12 cellular contexts compared by ENCODE assay signal in the genomic region with DNA sequence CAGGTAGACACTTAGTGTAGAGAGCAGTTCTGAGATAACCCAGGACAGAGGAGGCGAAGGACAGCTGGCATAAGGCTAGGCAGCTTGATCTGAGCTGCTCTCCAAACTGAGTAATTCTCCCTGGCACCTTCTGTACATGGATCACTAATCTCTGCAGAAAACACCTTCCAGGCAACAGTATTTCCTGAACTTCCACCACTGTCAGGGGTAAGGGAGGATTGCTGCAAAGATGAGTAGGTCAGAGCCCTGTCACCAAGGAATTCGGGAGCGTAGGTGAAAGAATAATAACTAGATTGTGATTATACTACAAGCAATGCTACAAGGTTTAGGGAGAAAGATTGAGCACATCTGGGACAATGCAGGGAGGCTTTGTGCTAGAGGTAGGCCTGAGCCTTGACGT. TPM values are rescaled to one million over a fixed set of nuclear protein-coding genes. Genes with fewer than 3 reads are reported as not detected.
DNase-seq lines count a peak whose midpoint lies in the region; ATAC-seq, FAIRE-seq and TF ChIP-seq lines count a peak whose summit lies in the region.
"Had no signal": no experiment of that assay in that cellular context is flagged by ENCODE, and none has a peak within 500 bp of the region (broad histone marks: within the 10 kb centered on the region; RNA-seq: fewer than 3 reads in every experiment).

No MANE protein-coding gene starts in this region.

- dilution Hi-C loops in keratinocyte (cut with MboI; ENCODE audit: extremely low pct_ligation_motif_present, low sequenced_read_pairs), result no loop called here

- no peak for FAIRE-seq in keratinocyte (lab: Jason Lieb, UNC)

- H3K36me3 Mint-ChIP-seq in activated CD4-positive, alpha-beta T cell treated with anti-CD3 and anti-CD28 coated beads, Interleukin-2, amount 10 ng/mL, durations not matched to agents 7 days and 5 days (ENCODE audit: low read depth), result peaks cover 10% of the 10 kb centered on the region

- H3K27me3 ChIP-seq in HCT116 (ENCODE audit: insufficient read depth, low read length) (no peaks in the 10 kb centered on the region), keratinocyte (ENCODE audit: control insufficient read depth, extremely low read depth, insufficient read depth, low read length) (no peaks in the 10 kb centered on the region), subcutaneous abdominal adipose tissue (ENCODE audit: control insufficient read depth in 5 of 5, insufficient read depth in 4 of 5, low read length in 5 of 5) (no peaks in the 10 kb centered on the region)
- H3K27me3 ChIP-seq: adrenal gland had no signal

- H2AFZ ChIP-seq in HCT116 (ENCODE audit: low read depth, low read length, poor library complexity, severe bottlenecking) (no peak overlapping the region), keratinocyte (ENCODE audit: control insufficient read depth, low read length) (no peak overlapping the region)

- H3K9me1 ChIP-seq in keratinocyte (ENCODE audit: control insufficient read depth, extremely low read depth, insufficient read depth, low read length), result peaks cover 2% of the 10 kb centered on the region

- H3K9me2 ChIP-seq in HCT116 (ENCODE audit: insufficient read depth), result no peaks in the 10 kb centered on the region

- H3K36me3 ChIP-seq in HCT116 (ENCODE audit: control insufficient read depth in 1 of 2, insufficient read depth in 2 of 2, low read length in 2 of 2) (peaks cover 11 to 22% of the 10 kb centered on the region in 2 experiments; a peak in 2 of 4 replicates), keratinocyte (ENCODE audit: control insufficient read depth in 2 of 2, extremely low read depth in 1 of 2, insufficient read depth in 2 of 2, low read length in 2 of 2) (peaks cover 10 to 23% of the 10 kb centered on the region in 2 experiments), subcutaneous abdominal adipose tissue (ENCODE audit: control insufficient read depth in 5 of 5, insufficient read depth in 5 of 5, low read length in 5 of 5) (peaks cover 0 to 3% (median 0%) of the 10 kb centered on the region in 5 donors)
- H3K36me3 ChIP-seq: adrenal gland had no signal

- no peak overlapping the region for H3K4me3 Mint-ChIP-seq in activated CD4-positive, alpha-beta T cell treated with anti-CD3 and anti-CD28 coated beads, Interleukin-2, amount 10 ng/mL, durations not matched to agents 7 days and 5 days
- H3K4me3 Mint-ChIP-seq: activated CD4-positive, alpha-beta memory T cell treated with anti-CD3 and anti-CD28 coated beads, Interleukin-2, amount 10 ng/mL, durations not matched to agents 7 days and 5 days had no signal

- peak overlapping the region; percentile 96 for H3K9ac ChIP-seq in HCT116 (ENCODE audit: low read length)
- H3K9ac ChIP-seq in keratinocyte (ENCODE audit: control insufficient read depth, extremely low read depth, insufficient read depth, low read length), result peak overlapping the region; percentile 92
- peak overlapping the region in 3 of 5 donors; percentile 0 to 97 (median 92) for H3K9ac ChIP-seq in subcutaneous abdominal adipose tissue (ENCODE audit: low read length in 5 of 5)

- H3K9me3 ChIP-seq in HCT116 (ENCODE audit: control insufficient read depth in 1 of 2, insufficient read depth in 1 of 2, low read depth in 1 of 2, low read length in 2 of 2) (no peaks in the 10 kb centered on the region), keratinocyte (ENCODE audit: control insufficient read depth, low read depth, low read length) (no peaks in the 10 kb centered on the region), subcutaneous abdominal adipose tissue (ENCODE audit: control insufficient read depth in 5 of 5, low read length in 5 of 5) (no peaks in the 10 kb centered on the region)
- H3K9me3 ChIP-seq: adrenal gland had no signal

- RAD21 ChIA-PET in HCT116 (lab: Charles Lee; ENCODE audit: low non-redundant PET in 1 of 2, low total read pairs in 2 of 2, uncharacterized antibody in 2 of 2, unreplicated experiment in 2 of 2), result no interaction called here

- no peak for TF ChIP-seq POLR2A in HCT116 (IDR thresholded peaks at IDR 0.05; ENCODE audit: borderline replicate concordance, extremely low read depth, insufficient read depth, insufficient read length)

- no peak overlapping the region for H3K27ac Mint-ChIP-seq in activated CD4-positive, alpha-beta T cell treated with anti-CD3 and anti-CD28 coated beads, Interleukin-2, amount 10 ng/mL, durations not matched to agents 7 days and 5 days
- H3K27ac Mint-ChIP-seq: activated CD4-positive, alpha-beta memory T cell treated with anti-CD3 and anti-CD28 coated beads, Interleukin-2, amount 10 ng/mL, durations not matched to agents 7 days and 5 days had no signal

- no peak for TF ChIP-seq RAD21 in HCT116 (IDR thresholded peaks at IDR 0.05; ENCODE audit: low read depth)

- H3K79me2 ChIP-seq in HCT116 (ENCODE audit: insufficient read depth, low read length) (peaks cover 69% of the 10 kb centered on the region), keratinocyte (ENCODE audit: control insufficient read depth, insufficient read depth, low read length) (peaks cover 68% of the 10 kb centered on the region)

- CTCF ChIA-PET in HCT116 (lab: Charles Lee), result no interaction called here
- CTCF ChIA-PET in activated CD4-positive, alpha-beta T cell treated with anti-CD3 and anti-CD28 coated beads, Interleukin-2, amount 10 ng/mL, durations not matched to agents 7 days and 5 days (lab: Charles Lee), result interaction anchor here (0.9 to 1.9 kb wide), 4 partner anchors 14 to 97 kb away, joined by 3 to 8 read pairs (median 4); no protein-coding TSS in a partner anchor

- TF ChIP-seq CTCF in HCT116 (IDR thresholded peaks at IDR 0.05 in 2 of 3, conservative IDR thresholded peaks at IDR 0.05 in 1 of 3; ENCODE audit: borderline replicate concordance in 1 of 3, insufficient read depth in 1 of 3, low read depth in 2 of 3, low read length in 2 of 3) (no peak), astrocyte of the cerebellum (IDR thresholded peaks at IDR 0.05; ENCODE audit: low read depth, low read length, missing control alignments) (no peak), keratinocyte (optimal IDR thresholded peaks at IDR 0.05 in 1 of 3, IDR thresholded peaks at IDR 0.05 in 1 of 3, conservative IDR thresholded peaks at IDR 0.05 in 1 of 3; ENCODE audit: extremely low read depth in 1 of 3, insufficient read depth in 2 of 3, low read length in 3 of 3) (no peak), omental fat pad (IDR thresholded peaks at IDR 0.05) (no peak)

- H3K9me3 Mint-ChIP-seq in activated CD4-positive, alpha-beta T cell treated with anti-CD3 and anti-CD28 coated beads, Interleukin-2, amount 10 ng/mL, durations not matched to agents 7 days and 5 days, result no peaks in the 10 kb centered on the region
- H3K9me3 Mint-ChIP-seq: activated CD4-positive, alpha-beta memory T cell treated with anti-CD3 and anti-CD28 coated beads, Interleukin-2, amount 10 ng/mL, durations not matched to agents 7 days and 5 days had no signal

- H3K4me1 Mint-ChIP-seq in activated CD4-positive, alpha-beta T cell treated with anti-CD3 and anti-CD28 coated beads, Interleukin-2, amount 10 ng/mL, durations not matched to agents 7 days and 5 days, result peaks cover 24% of the 10 kb centered on the region

- DNase-seq in HCT116 (ENCODE audit: low read depth, low spot score) (no peak), astrocyte of the cerebellum (ENCODE audit: low read depth) (no peak), keratinocyte (ENCODE audit: low read depth, low spot score) (no peak), omental fat pad (ENCODE audit: low spot score) (no peak), NAMALWA (ENCODE audit: low spot score) (no peak)
- DNase-seq in activated CD4-positive, alpha-beta T cell treated with anti-CD3 and anti-CD28 coated beads, Interleukin-2, amount 10 ng/mL, durations not matched to agents 7 days and 5 days, result no peak
- DNase-seq: adrenal gland had no signal

- H3K4me1 ChIP-seq in HCT116 (ENCODE audit: control insufficient read depth in 1 of 2, insufficient read depth in 2 of 2, low read length in 2 of 2) (peaks cover 18 to 33% of the 10 kb centered on the region in 2 experiments), keratinocyte (ENCODE audit: control insufficient read depth, extremely low read depth, insufficient read depth, low read length) (peaks cover 23% of the 10 kb centered on the region), subcutaneous abdominal adipose tissue (ENCODE audit: control insufficient read depth in 5 of 5, insufficient read depth in 5 of 5, low read length in 5 of 5) (peaks cover 16 to 42% (median 37%) of the 10 kb centered on the region in 5 donors)

- H3K27me3 Mint-ChIP-seq in activated CD4-positive, alpha-beta T cell treated with anti-CD3 and anti-CD28 coated beads, Interleukin-2, amount 10 ng/mL, durations not matched to agents 7 days and 5 days, result no peaks in the 10 kb centered on the region
- H3K27me3 Mint-ChIP-seq: activated CD4-positive, alpha-beta memory T cell treated with anti-CD3 and anti-CD28 coated beads, Interleukin-2, amount 10 ng/mL, durations not matched to agents 7 days and 5 days had no signal

- in situ Hi-C loops in astrocyte of the cerebellum (cut with HindIII; ENCODE audit: low sequenced_read_pairs), result no loop called here

- ATAC-seq in HCT116, result no peak
- no peak for ATAC-seq in GM21576 (IDR thresholded peaks at IDR 0.05; ENCODE audit: unreplicated experiment)
- ATAC-seq in omental fat pad (ENCODE audit: low FRiP score), result no peak

- POLR2A ChIA-PET in HCT116 (lab: Charles Lee), result no interaction called here
- POLR2A ChIA-PET in activated CD4-positive, alpha-beta T cell treated with anti-CD3 and anti-CD28 coated beads, Interleukin-2, amount 10 ng/mL, durations not matched to agents 7 days and 5 days (lab: Charles Lee), result no interaction called here

- intact Hi-C loops in HCT116 (cut with micrococcal nuclease), result no loop called here

- BruUV-seq in HCT116 (replicated peaks; lab: Mats Ljungman, UMichigan), result TSS peak; percentile 47

- peak overlapping the region; percentile 97 to 99; a peak in 3 of 4 replicates for H3K4me3 ChIP-seq in HCT116 (replicated peaks in 1 of 2; ENCODE audit: low read depth in 1 of 2, low read length in 2 of 2)
- H3K4me3 ChIP-seq in astrocyte of the cerebellum (ENCODE audit: low read depth, low read length), result peak overlapping the region; percentile 96
- H3K4me3 ChIP-seq in keratinocyte (ENCODE audit: control insufficient read depth in 2 of 3, extremely low read depth in 1 of 3, insufficient read depth in 2 of 3, low read depth in 1 of 3, low read length in 3 of 3), result peak overlapping the region; percentile 88 to 96 (median 93)
- H3K4me3 ChIP-seq in subcutaneous abdominal adipose tissue (ENCODE audit: low read depth in 1 of 5, low read length in 5 of 5), result peak overlapping the region; percentile 83 to 100 (median 99)

- H3K4me2 ChIP-seq in HCT116 (ENCODE audit: low read length) (peak overlapping the region; percentile 98), keratinocyte (ENCODE audit: control insufficient read depth, extremely low read depth, insufficient read depth, low read depth, low read length) (peak overlapping the region; percentile 93)

- H3K27ac ChIP-seq in HCT116 (ENCODE audit: low read depth, low read length), result peak overlapping the region; percentile 72; the same call in 1 of the 2 replicates
- peak overlapping the region; percentile 18 for H3K27ac ChIP-seq in keratinocyte (ENCODE audit: control insufficient read depth, insufficient read depth, low read length)
- H3K27ac ChIP-seq in subcutaneous abdominal adipose tissue (ENCODE audit: low read depth, low read length), result peak overlapping the region; percentile 76

- H4K20me1 ChIP-seq in HCT116 (ENCODE audit: insufficient read depth), result no peaks in the 10 kb centered on the region
- H4K20me1 ChIP-seq in keratinocyte (ENCODE audit: control insufficient read depth, extremely low read depth, insufficient read depth, low read length), result peaks cover 7% of the 10 kb centered on the region

RNA-seq across cellular contexts. Expression of gene HM13, which starts 1.9 kb away (rescaled TPM):
- 183 TPM for total RNA-seq in HCT116 (2021; ENCODE audit: unreplicated experiment)
- polyA plus RNA-seq in HCT116 (2012), result 181 and 193 TPM in 2 replicates
- 127 to 175 TPM (median 151 TPM) in 3 replicates for polyA plus RNA-seq in keratinocyte
- 34.0 TPM for polyA plus RNA-seq in keratinocyte (2011; ENCODE audit: low read depth)
- polyA plus RNA-seq in keratinocyte (2011; cell fraction: cytosol; rRNA removed), result 104 and 122 TPM in 2 replicates
- polyA plus RNA-seq in keratinocyte (2011; cell fraction: nucleus; rRNA removed), result 200 and 213 TPM in 2 replicates
- polyA plus RNA-seq in keratinocyte (2012; ENCODE audit: low replicate concordance), result 96.2 and 142 TPM in 2 replicates
- polyA minus RNA-seq in keratinocyte, result 97.9 to 155 TPM (median 134 TPM) in 3 replicates
- polyA minus RNA-seq in keratinocyte (2011; cell fraction: cytosol; rRNA and poly(A)+ RNA removed), result 158 TPM
- 124 and 148 TPM in 2 replicates for polyA minus RNA-seq in keratinocyte (2011; cell fraction: nucleus; rRNA and poly(A)+ RNA removed)
- total RNA-seq in omental fat pad, result 100 to 1,000 TPM in 1 of 4 donors, 10 to 100 TPM in 3; 59.7 to 113 (median 83.4) TPM
- total RNA-seq in activated CD4-positive, alpha-beta T cell treated with anti-CD3 and anti-CD28 coated beads, Interleukin-2, amount 10 ng/mL, durations not matched to agents 7 days and 5 days, result 100 to 1,000 TPM; 137 to 146 TPM

RNA-seq across cellular contexts. Expression of gene REM1, which starts 41.1 kb away (rescaled TPM):
- total RNA-seq in HCT116 (2021; ENCODE audit: unreplicated experiment), result not detected
- polyA plus RNA-seq in HCT116 (2012), result not detected in 2 replicates
- polyA plus RNA-seq in keratinocyte, result not detected in 3 replicates
- not detected for polyA plus RNA-seq in keratinocyte (2011; ENCODE audit: low read depth)
- polyA plus RNA-seq in keratinocyte (2011; cell fraction: cytosol; rRNA removed), result not detected in 2 replicates
- 0.11 TPM in 1 of 2 replicates, not detected in the other for polyA plus RNA-seq in keratinocyte (2011; cell fraction: nucleus; rRNA removed)
- not detected in 2 replicates for polyA plus RNA-seq in keratinocyte (2012; ENCODE audit: low replicate concordance)
- not detected in 3 replicates for polyA minus RNA-seq in keratinocyte
- not detected for polyA minus RNA-seq in keratinocyte (2011; cell fraction: cytosol; rRNA and poly(A)+ RNA removed)
- not detected in 2 replicates for polyA minus RNA-seq in keratinocyte (2011; cell fraction: nucleus; rRNA and poly(A)+ RNA removed)
- total RNA-seq in omental fat pad, result 10 to 100 TPM in 1 of 4 donors, 1 to 10 TPM in 2, not detected in 1; 1.6 to 12.3 (median 4.0) TPM
- total RNA-seq in activated CD4-positive, alpha-beta T cell treated with anti-CD3 and anti-CD28 coated beads, Interleukin-2, amount 10 ng/mL, durations not matched to agents 7 days and 5 days, result not detected
- total RNA-seq: activated CD4-positive, alpha-beta memory T cell treated with anti-CD3 and anti-CD28 coated beads, Interleukin-2, amount 10 ng/mL, durations not matched to agents 7 days and 5 days; SK-MEL-5 had no signal

RNA-seq across cellular contexts. Expression of gene DEFB124, which starts 41.2 kb away (rescaled TPM):
- total RNA-seq in HCT116 (2021; ENCODE audit: unreplicated experiment), result not detected
- not detected in 2 replicates for polyA plus RNA-seq in HCT116 (2012)
- polyA plus RNA-seq in keratinocyte, result not detected in 3 replicates
- not detected for polyA plus RNA-seq in keratinocyte (2011; ENCODE audit: low read depth)
- not detected in 2 replicates for polyA plus RNA-seq in keratinocyte (2011; cell fraction: cytosol; rRNA removed)
- polyA plus RNA-seq in keratinocyte (2011; cell fraction: nucleus; rRNA removed), result not detected in 2 replicates
- polyA plus RNA-seq in keratinocyte (2012; ENCODE audit: low replicate concordance), result not detected in 2 replicates
- polyA minus RNA-seq in keratinocyte, result not detected in 3 replicates
- not detected for polyA minus RNA-seq in keratinocyte (2011; cell fraction: cytosol; rRNA and poly(A)+ RNA removed)
- polyA minus RNA-seq in keratinocyte (2011; cell fraction: nucleus; rRNA and poly(A)+ RNA removed), result not detected in 2 replicates
- total RNA-seq in omental fat pad, result 1 to 10 TPM in 1 of 4 donors, not detected in 3; 2.7 TPM
- total RNA-seq in activated CD4-positive, alpha-beta T cell treated with anti-CD3 and anti-CD28 coated beads, Interleukin-2, amount 10 ng/mL, durations not matched to agents 7 days and 5 days, result not detected
- total RNA-seq: activated CD4-positive, alpha-beta memory T cell treated with anti-CD3 and anti-CD28 coated beads, Interleukin-2, amount 10 ng/mL, durations not matched to agents 7 days and 5 days; adrenal gland; SK-MEL-5; subcutaneous adipose tissue had no signal

Comparison
In these comparisons a context has a peak if more than half of its experiments do, and no peak if none do; other contexts are left out.
1. H3K27ac ChIP-seq: peak in every context shown above with its lines; median percentile 76 in subcutaneous abdominal adipose tissue; 72 in HCT116; 18 in keratinocyte.